ENCODE assay signal across 1 cellular context in genomic region chr9:75229605-75230332, GRCh38.
TF ChIP-seq lines count a peak whose summit lies in the region.

No MANE protein-coding gene starts in this region.

TF ChIP-seq in HepG2, 621 proteins besides CTCF, POLR2A, EP300 and RAD21 (continued from another document and continues in another):
- no peak for TF ChIP-seq ZNF512B (CRISPR knock-in tag; IDR thresholded peaks at IDR 0.05; ENCODE audit: borderline replicate concordance)
- 0 out of 2 replicates have a peak, but pooled peaks have one; percentile 21 for TF ChIP-seq HOXA3 (CRISPR knock-in tag; IDR thresholded peaks at IDR 0.05)
- TF ChIP-seq FOXP1 (IDR thresholded peaks at IDR 0.05) = no peak
- TF ChIP-seq FOXP1 (CRISPR knock-in tag; IDR thresholded peaks at IDR 0.05) = peak; percentile 64
- no peak for TF ChIP-seq MIXL1 (CRISPR knock-in tag; IDR thresholded peaks at IDR 0.05)
- TF ChIP-seq MAFK (conservative IDR thresholded peaks at IDR 0.05 in 1 of 2, IDR thresholded peaks at IDR 0.05 in 1 of 2; ENCODE audit: low read length in 2 of 2) = peak; percentile 78 to 89
- TF ChIP-seq ZNF644 (CRISPR knock-in tag; IDR thresholded peaks at IDR 0.05; ENCODE audit: low read depth) = peak; percentile 16; the same call in 1 of the 2 replicates
- peak; percentile 64 for TF ChIP-seq ARID5B (CRISPR knock-in tag; IDR thresholded peaks at IDR 0.05)
- TF ChIP-seq ELK4 (CRISPR knock-in tag; IDR thresholded peaks at IDR 0.05; ENCODE audit: borderline replicate concordance) = no peak
- TF ChIP-seq FOSL2 (CRISPR knock-in tag; IDR thresholded peaks at IDR 0.05) = peak; percentile 95
- no peak for TF ChIP-seq ZC3H13 (CRISPR knock-in tag; IDR thresholded peaks at IDR 0.05)
- no peak for TF ChIP-seq MXD4 (CRISPR knock-in tag; IDR thresholded peaks at IDR 0.05)
- peak; percentile 31; the same call in 1 of the 2 replicates for TF ChIP-seq FOXO1 (CRISPR knock-in tag; IDR thresholded peaks at IDR 0.05)
- TF ChIP-seq FOXA1 (IDR thresholded peaks at IDR 0.05) = no peak
- peak; percentile 88 for TF ChIP-seq FOXA1 (CRISPR knock-in tag; IDR thresholded peaks at IDR 0.05)
- TF ChIP-seq ZBTB21 (CRISPR knock-in tag; IDR thresholded peaks at IDR 0.05) = peak; percentile 74; the same call in 1 of the 2 replicates
- peak; percentile 58; the same call in 1 of the 2 replicates for TF ChIP-seq FOXP4 (CRISPR knock-in tag; IDR thresholded peaks at IDR 0.05)
- TF ChIP-seq NFE2 (CRISPR knock-in tag; IDR thresholded peaks at IDR 0.05) = peak; percentile 94
- no peak for TF ChIP-seq HMGXB3 (CRISPR knock-in tag; IDR thresholded peaks at IDR 0.05; ENCODE audit: borderline replicate concordance)
- peak; percentile 53; the same call in 1 of the 2 replicates for TF ChIP-seq GATAD2A (CRISPR knock-in tag; IDR thresholded peaks at IDR 0.05)
- TF ChIP-seq DBP (CRISPR knock-in tag; IDR thresholded peaks at IDR 0.05; ENCODE audit: not compliant biosample characterization) = no peak
- TF ChIP-seq HHEX (CRISPR knock-in tag; IDR thresholded peaks at IDR 0.05) = no peak
- no peak for TF ChIP-seq ZNF256 (CRISPR knock-in tag; conservative IDR thresholded peaks at IDR 0.05)
- no peak for TF ChIP-seq ZSCAN20 (CRISPR knock-in tag; IDR thresholded peaks at IDR 0.05; ENCODE audit: borderline replicate concordance)
- no peak for TF ChIP-seq ZNF737 (CRISPR knock-in tag; IDR thresholded peaks at IDR 0.05; ENCODE audit: borderline replicate concordance)
- no peak for TF ChIP-seq ZNF235 (CRISPR knock-in tag; IDR thresholded peaks at IDR 0.05; ENCODE audit: borderline replicate concordance)
- peak; percentile 13; the same call in 1 of the 2 replicates for TF ChIP-seq IKZF5 (CRISPR knock-in tag; IDR thresholded peaks at IDR 0.05)
- TF ChIP-seq ZNF335 (CRISPR knock-in tag; IDR thresholded peaks at IDR 0.05) = peak; percentile 37; the same call in 1 of the 2 replicates
- no peak for TF ChIP-seq NR1H2 (CRISPR knock-in tag; IDR thresholded peaks at IDR 0.05; ENCODE audit: borderline replicate concordance, low read depth)
- peak; percentile 41; the same call in 1 of the 2 replicates for TF ChIP-seq ZNF556 (CRISPR knock-in tag; IDR thresholded peaks at IDR 0.05; ENCODE audit: borderline replicate concordance)
- TF ChIP-seq NBN (conservative IDR thresholded peaks at IDR 0.05) = no peak
- peak; percentile 97 for TF ChIP-seq NFE2L2 (IDR thresholded peaks at IDR 0.05; ENCODE audit: low read length)
- TF ChIP-seq FOXA3 (CRISPR knock-in tag; IDR thresholded peaks at IDR 0.05) = peak; percentile 93
- no peak for TF ChIP-seq ZNF17 (CRISPR knock-in tag; IDR thresholded peaks at IDR 0.05)
- TF ChIP-seq KDM4B (CRISPR knock-in tag; IDR thresholded peaks at IDR 0.05) = no peak
- no peak for TF ChIP-seq TAF1 (CRISPR knock-in tag; IDR thresholded peaks at IDR 0.05)
- no peak for TF ChIP-seq TBX2 (CRISPR knock-in tag; IDR thresholded peaks at IDR 0.05; ENCODE audit: borderline replicate concordance)
- TF ChIP-seq MAFF (IDR thresholded peaks at IDR 0.05; ENCODE audit: low read depth, low read length) = peak; percentile 78
- no peak for TF ChIP-seq ZNF782 (CRISPR knock-in tag; IDR thresholded peaks at IDR 0.05; ENCODE audit: borderline replicate concordance)
- TF ChIP-seq NR2C2 (CRISPR knock-in tag; IDR thresholded peaks at IDR 0.05; ENCODE audit: borderline replicate concordance) = 0 out of 2 replicates have a peak, but pooled peaks have one; percentile 23
- 0 out of 2 replicates have a peak, but pooled peaks have one; percentile 55 for TF ChIP-seq DNMT3B (CRISPR knock-in tag; conservative IDR thresholded peaks at IDR 0.05)
- TF ChIP-seq SPEN (CRISPR knock-in tag; IDR thresholded peaks at IDR 0.05; ENCODE audit: low read depth) = peak; percentile 39; the same call in 1 of the 2 replicates
- TF ChIP-seq JUND (CRISPR knock-in tag; IDR thresholded peaks at IDR 0.05) = peak; percentile 74
- TF ChIP-seq RXRB (CRISPR knock-in tag; IDR thresholded peaks at IDR 0.05; ENCODE audit: borderline replicate concordance) = 0 out of 2 replicates have a peak, but pooled peaks have one; percentile 27
- peak; percentile 44; the same call in 1 of the 2 replicates for TF ChIP-seq ZNF12 (CRISPR knock-in tag; IDR thresholded peaks at IDR 0.05)
- TF ChIP-seq HMG20A (CRISPR knock-in tag; IDR thresholded peaks at IDR 0.05; ENCODE audit: borderline replicate concordance) = peak; percentile 24; the same call in 1 of the 2 replicates
- peak; percentile 12; the same call in 1 of the 2 replicates for TF ChIP-seq ZNF281 (CRISPR knock-in tag; IDR thresholded peaks at IDR 0.05; ENCODE audit: borderline replicate concordance)
- TF ChIP-seq ZNF264 (CRISPR knock-in tag; IDR thresholded peaks at IDR 0.05) = no peak
